Comparison of ENCODE assay signal across 14 cellular contexts in genomic region chr2:10355471-10356458, GRCh38. TPM values are rescaled to one million over a fixed set of nuclear protein-coding genes. Genes with fewer than 3 reads are reported as not detected.
DNase-seq lines count a peak whose midpoint lies in the region; ATAC-seq, FAIRE-seq and TF ChIP-seq lines count a peak whose summit lies in the region.
"Had no signal": no experiment of that assay in that cellular context is flagged by ENCODE, and none has a peak within 500 bp of the region (broad histone marks: within the 10 kb centered on the region; RNA-seq: fewer than 3 reads in every experiment).

No MANE protein-coding gene starts in this region.

- peaks cover 63 to 100% (median 98%) of the 10 kb centered on the region in 10 experiments for H3K4me1 ChIP-seq in BLaER1 treated with 17β-estradiol and CSF1 and Interleukin-3, amounts not matched to agents 10 nM and 100 nM
- H3K4me1 ChIP-seq in kidney (ENCODE audit: control insufficient read depth in 1 of 2, insufficient read depth in 1 of 2, low read depth in 1 of 2, low read length in 2 of 2) (peaks cover 0 to 11% of the 10 kb centered on the region in 2 donors), right atrium auricular region (peaks cover 0 to 4% of the 10 kb centered on the region in 2 donors)
- H3K4me1 ChIP-seq: psoas muscle had no signal

- H3K4me2 ChIP-seq in BLaER1 treated with 17β-estradiol and CSF1 and Interleukin-3, amounts not matched to agents 10 nM and 100 nM: peak overlapping the region in 9 of 11 experiments; percentile 30 to 92 (median 80); a peak in 17 of 22 replicates

- TF ChIP-seq EP300 in Ishikawa (IDR thresholded peaks at IDR 0.05; ENCODE audit: borderline replicate concordance): no peak

- H3K4me3 ChIP-seq in BLaER1 treated with 17β-estradiol and CSF1 and Interleukin-3, amounts not matched to agents 10 nM and 100 nM: no peak overlapping the region
- H3K4me3 ChIP-seq in kidney (ENCODE audit: low read length in 2 of 2) (no peak overlapping the region), right atrium auricular region (no peak overlapping the region)
- H3K4me3 ChIP-seq: Peyer's patch, psoas muscle had no signal

- no peaks in the 10 kb centered on the region for H3K9me3 ChIP-seq in BLaER1 treated with 17β-estradiol and CSF1 and Interleukin-3, amounts not matched to agents 10 nM and 100 nM (replicated peaks in 1 of 11)
- H3K9me3 ChIP-seq in kidney (ENCODE audit: control insufficient read depth in 1 of 2, low read length in 2 of 2) (no peaks in the 10 kb centered on the region), right atrium auricular region (no peaks in the 10 kb centered on the region)
- H3K9me3 ChIP-seq: Peyer's patch, psoas muscle had no signal

- DNase-seq in NCI-H345 (lab: John Stamatoyannopoulos, UW) (peak; percentile 91), kidney (peak; percentile 6), inferior parietal cortex (ENCODE audit: extremely low spot score) (no peak), cardiac septum (ENCODE audit: low spot score) (no peak), right atrium auricular region (ENCODE audit: low spot score) (no peak)
- DNase-seq: activated CD4-positive, alpha-beta T cell treated with anti-CD3 and anti-CD28 coated beads, Interleukin-2, amount 10 ng/mL, durations not matched to agents 7 days and 5 days; midbrain; Peyer's patch; psoas muscle; stimulated activated naive CD4-positive, alpha-beta T cell treated with Interleukin-2 at 50 U/mL for 16 hours; T-helper 2 cell had no signal

- FAIRE-seq in kidney (lab: Jason Lieb, UNC): no peak

- H3K27ac ChIP-seq in BLaER1 treated with 17β-estradiol and CSF1 and Interleukin-3, amounts not matched to agents 10 nM and 100 nM: no peak overlapping the region; a peak in 1 of 22 replicates
- no peak overlapping the region for H3K27ac ChIP-seq in kidney (ENCODE audit: low read depth in 2 of 2, low read length in 2 of 2)
- no peak overlapping the region for H3K27ac ChIP-seq in right atrium auricular region
- H3K27ac ChIP-seq: Peyer's patch, psoas muscle had no signal

- peak overlapping the region in 3 of 11 experiments; percentile 37 to 53 (median 47); a peak in 5 of 22 replicates for H3K9ac ChIP-seq in BLaER1 treated with 17β-estradiol and CSF1 and Interleukin-3, amounts not matched to agents 10 nM and 100 nM
- H3K9ac ChIP-seq in kidney (ENCODE audit: low read length in 2 of 2): no peak overlapping the region

- TF ChIP-seq RAD21 in Ishikawa (IDR thresholded peaks at IDR 0.05; ENCODE audit: low read depth): no peak; the same call in 1 of the 2 replicates

- no peaks in the 10 kb centered on the region for H3K27me3 ChIP-seq in BLaER1 treated with 17β-estradiol and CSF1 and Interleukin-3, amounts not matched to agents 10 nM and 100 nM
- no peaks in the 10 kb centered on the region for H3K27me3 ChIP-seq in right atrium auricular region
- H3K27me3 ChIP-seq: Peyer's patch had no signal

- TF ChIP-seq CTCF in kidney (IDR thresholded peaks at IDR 0.05; ENCODE audit: borderline replicate concordance, extremely low read depth, insufficient read depth): no peak
- TF ChIP-seq CTCF in right atrium auricular region (IDR thresholded peaks at IDR 0.05): no peak

- intact Hi-C loops in kidney (cut with DNase I) (no loop called here), cardiac septum (cut with DNase I) (no loop called here)

- H4K20me1 ChIP-seq in BLaER1 treated with 17β-estradiol and CSF1 and Interleukin-3, amounts not matched to agents 10 nM and 100 nM: peaks cover 73 to 100% (median 96%) of the 10 kb centered on the region in 11 experiments

- peaks cover 0 to 62% (median 21%) of the 10 kb centered on the region in 11 experiments; a peak in 15 of 22 replicates for H3K36me3 ChIP-seq in BLaER1 treated with 17β-estradiol and CSF1 and Interleukin-3, amounts not matched to agents 10 nM and 100 nM
- H3K36me3 ChIP-seq in kidney (ENCODE audit: control insufficient read depth in 1 of 2, insufficient read depth in 2 of 2, low read length in 2 of 2) (no peaks in the 10 kb centered on the region), right atrium auricular region (no peaks in the 10 kb centered on the region)

- no peak for ATAC-seq in HG03039 (IDR thresholded peaks at IDR 0.05; ENCODE audit: unreplicated experiment)
- ATAC-seq: psoas muscle had no signal

TF ChIP-seq in Ishikawa, 13 proteins besides CTCF, POLR2A, EP300 and RAD21:
- TF ChIP-seq CREB1 (IDR thresholded peaks at IDR 0.05; ENCODE audit: low read depth) (no peak), TAF1 (IDR thresholded peaks at IDR 0.05; ENCODE audit: low read depth) (no peak), NFIC (IDR thresholded peaks at IDR 0.05) (peak; percentile 40), CEBPB (IDR thresholded peaks at IDR 0.05) (no peak), YY1 (IDR thresholded peaks at IDR 0.05; ENCODE audit: low read depth) (no peak)
- TF ChIP-seq, protein P1, sequence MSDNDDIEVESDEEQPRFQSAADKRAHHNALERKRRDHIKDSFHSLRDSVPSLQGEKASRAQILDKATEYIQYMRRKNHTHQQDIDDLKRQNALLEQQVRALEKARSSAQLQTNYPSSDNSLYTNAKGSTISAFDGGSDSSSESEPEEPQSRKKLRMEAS (IDR thresholded peaks at IDR 0.05): no peak

RNA-seq across cellular contexts. Expression of gene HPCAL1, which starts 53.1 kb away (rescaled TPM):
- total RNA-seq in kidney (47.3 TPM), cardiac septum (21.6 TPM), right atrium auricular region (10 to 100 TPM; 28.7 to 35.5 TPM)
- polyA plus RNA-seq in kidney (ENCODE audit: insufficient read depth, low read depth, low replicate concordance): 121 TPM

Comparison
In these comparisons a context has a peak if more than half of its experiments do, and no peak if none do; other contexts are left out.
1. DNase-seq: peak in NCI-H345 (single experiment) and kidney (single experiment); none in inferior parietal cortex (single experiment), cardiac septum (single experiment) and right atrium auricular region (single experiment).